ENCODE assay signal across 9 cellular contexts in the genomic region with DNA sequence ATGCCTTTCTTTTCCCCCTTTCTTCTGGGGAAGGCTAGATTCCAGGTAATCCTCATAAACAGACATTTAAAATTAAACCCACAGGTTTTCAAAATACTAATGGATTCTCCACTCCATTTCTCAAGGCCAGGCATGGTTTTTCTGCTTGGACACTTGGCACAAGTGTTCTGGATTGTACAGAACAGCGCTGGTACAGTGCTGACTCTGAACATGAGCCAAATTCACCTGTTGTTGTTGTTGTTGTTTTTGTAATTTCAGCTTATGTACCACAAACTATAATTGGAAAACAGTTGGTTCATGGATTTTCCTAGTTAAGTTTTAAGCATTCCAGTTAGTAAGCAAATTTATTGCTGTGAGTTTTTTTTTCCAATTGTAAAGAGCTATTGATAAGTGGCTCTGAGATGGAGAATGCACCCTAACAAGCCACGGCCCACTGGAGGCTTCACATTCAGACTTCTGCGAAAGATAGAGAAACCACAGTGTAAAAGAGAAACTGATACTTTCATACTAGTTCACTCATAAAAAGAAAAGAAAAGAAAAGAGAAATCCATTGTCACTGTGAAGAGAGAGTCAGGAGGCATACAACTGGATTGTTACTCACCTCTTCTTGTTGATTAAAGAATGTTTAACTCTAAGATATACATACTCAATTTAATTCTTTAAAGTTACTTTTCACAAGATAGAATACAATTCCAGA. TPM values are rescaled to one million over a fixed set of nuclear protein-coding genes. Genes with fewer than 3 reads are reported as not detected.
A peak's percentile ranks its signal among the peaks of the same experiment; 100 is the strongest.
DNase-seq lines count a peak whose midpoint lies in the region; ATAC-seq and TF ChIP-seq lines count a peak whose summit lies in the region.
"Had no signal": no experiment of that assay in that cellular context is flagged by ENCODE, and none has a peak within 500 bp of the region (broad histone marks: within the 10 kb centered on the region; RNA-seq: fewer than 3 reads in every experiment).

No MANE protein-coding gene starts in this region.

- H3K27ac ChIP-seq in suprapubic skin (no peak overlapping the region), esophagus muscularis mucosa (replicated peaks in 1 of 4) (no peak overlapping the region)
- H3K27ac ChIP-seq: pancreas had no signal

- WGBS in suprapubic skin, result 92% methylated on average over 3 of the region's 3 CpGs
- 89% methylated on average over 3 of the region's 3 CpGs for WGBS in esophagus muscularis mucosa

- intact Hi-C loops in esophagus muscularis mucosa (cut with DNase I), result no loop called here

- H3K4me1 ChIP-seq in suprapubic skin, result no peaks in the 10 kb centered on the region
- peaks cover 0 to 10% (median 3%) of the 10 kb centered on the region in 4 donors for H3K4me1 ChIP-seq in esophagus muscularis mucosa

- H3K27me3 ChIP-seq in suprapubic skin (no peaks in the 10 kb centered on the region), esophagus muscularis mucosa (no peaks in the 10 kb centered on the region)
- H3K27me3 ChIP-seq: pancreas had no signal

- H3K9me3 ChIP-seq in suprapubic skin, result no peaks in the 10 kb centered on the region
- no peaks in the 10 kb centered on the region for H3K9me3 ChIP-seq in esophagus muscularis mucosa
- H3K9me3 ChIP-seq: pancreas had no signal

- no peaks in the 10 kb centered on the region for H3K36me3 ChIP-seq in suprapubic skin
- no peaks in the 10 kb centered on the region for H3K36me3 ChIP-seq in esophagus muscularis mucosa
- H3K36me3 ChIP-seq: pancreas had no signal

- H3K4me3 ChIP-seq in suprapubic skin, result no peak overlapping the region
- no peak overlapping the region for H3K4me3 ChIP-seq in esophagus muscularis mucosa
- H3K4me3 ChIP-seq: pancreas had no signal

- peak; percentile 59 for DNase-seq in activated CD4-positive, alpha-beta T cell treated with anti-CD3 and anti-CD28 coated beads for 48 hours
- peak; percentile 4 for DNase-seq in stimulated activated CD8-positive, alpha-beta memory T cell treated with anti-CD3 and anti-CD28 coated beads, Interleukin-7, amount 100 ng/mL, for 24 hours (ENCODE audit: low read depth)
- DNase-seq in suprapubic skin (ENCODE audit: low spot score in 2 of 2) (no peak), amniotic stem cell (lab: John Stamatoyannopoulos, UW) (no peak), esophagus muscularis mucosa (ENCODE audit: extremely low spot score) (no peak)
- DNase-seq: NCI-H526 treated with DMSO at 0.1 percent for 48 hours, pancreas had no signal

- TF ChIP-seq POLR2A in suprapubic skin (IDR thresholded peaks at IDR 0.05), result no peak
- TF ChIP-seq POLR2A in esophagus muscularis mucosa (IDR thresholded peaks at IDR 0.05; ENCODE audit: low read depth), result no peak

- ATAC-seq in GM19395 (IDR thresholded peaks at IDR 0.05; ENCODE audit: unreplicated experiment) (peak; percentile 96), HG02885 (IDR thresholded peaks at IDR 0.05; ENCODE audit: poor library complexity, unreplicated experiment) (peak; percentile 96)
- ATAC-seq: pancreas had no signal

- TF ChIP-seq EP300 in suprapubic skin (IDR thresholded peaks at IDR 0.05) (no peak), esophagus muscularis mucosa (IDR thresholded peaks at IDR 0.05) (no peak)

- TF ChIP-seq CTCF in suprapubic skin (IDR thresholded peaks at IDR 0.05) (no peak), esophagus muscularis mucosa (IDR thresholded peaks at IDR 0.05) (no peak)

RNA-seq across cellular contexts. Expression of gene ITGA1, which starts 16.2 kb away (rescaled TPM):
- 1 to 10 TPM; 2.4 to 9.8 (median 5.9) TPM for total RNA-seq in suprapubic skin
- total RNA-seq in esophagus muscularis mucosa, result 100 to 1,000 TPM; 228 to 302 (median 235) TPM

RNA-seq across cellular contexts. Expression of gene PELO, which starts 16.2 kb away (rescaled TPM):
- total RNA-seq in suprapubic skin, result 10 to 100 TPM in 3 of 4 donors, 1 to 10 TPM in 1; 9.8 to 17.5 (median 11.2) TPM
- 10 to 100 TPM; 43.1 to 77.7 (median 69.7) TPM for total RNA-seq in esophagus muscularis mucosa

Comparison
In these comparisons a context has a peak if more than half of its experiments do, and no peak if none do; other contexts are left out.
1. DNase-seq: peak in activated CD4-positive, alpha-beta T cell treated with anti-CD3 and anti-CD28 coated beads for 48 hours (single experiment) and stimulated activated CD8-positive, alpha-beta memory T cell treated with anti-CD3 and anti-CD28 coated beads, Interleukin-7, amount 100 ng/mL, for 24 hours (single experiment); none in suprapubic skin (0 of 2), amniotic stem cell (single experiment) and esophagus muscularis mucosa (single experiment).
2. RNA of gene ITGA1, which starts 16.2 kb away (total RNA-seq): 228 to 302 TPM in esophagus muscularis mucosa; 2.4 to 9.8 TPM in suprapubic skin; every median in the first group is over 10 times any median in the second.